25 cellular contexts compared by ENCODE assay signal in the genomic region with DNA sequence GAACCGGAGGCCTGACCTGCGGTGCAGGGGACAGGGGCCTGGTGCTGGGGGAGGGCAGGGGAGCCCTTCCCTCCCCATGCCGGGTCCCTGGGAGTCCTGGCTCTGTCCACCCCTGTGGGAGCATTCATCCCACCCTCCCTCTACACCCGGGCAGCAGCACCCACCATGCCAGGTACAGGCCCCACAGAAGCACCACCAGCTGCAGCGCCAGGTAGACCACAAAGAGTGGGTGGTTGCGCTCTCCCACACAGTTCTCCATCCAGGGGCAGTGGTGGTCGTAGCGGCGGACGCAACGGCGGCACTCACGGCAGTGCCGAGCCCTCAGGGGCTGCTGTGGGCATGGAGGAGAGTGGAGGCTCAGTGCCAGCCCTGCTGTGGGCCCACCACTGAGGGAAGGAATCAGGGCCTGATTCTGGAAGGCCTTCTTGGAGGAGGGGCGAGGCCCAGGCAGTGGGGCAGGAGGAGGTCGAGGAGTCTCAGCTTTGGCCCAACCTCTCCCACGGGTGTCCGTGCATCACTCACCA. TPM values are rescaled to one million over a fixed set of nuclear protein-coding genes. Genes with fewer than 3 reads are reported as not detected.
A peak's percentile ranks its signal among the peaks of the same experiment; 100 is the strongest.
DNase-seq lines count a peak whose midpoint lies in the region; ATAC-seq and TF ChIP-seq lines count a peak whose summit lies in the region.
"Had no signal": no experiment of that assay in that cellular context is flagged by ENCODE, and none has a peak within 500 bp of the region (broad histone marks: within the 10 kb centered on the region; RNA-seq: fewer than 3 reads in every experiment).

No MANE protein-coding gene starts in this region.

- H3K4me1 ChIP-seq in HCT116 (ENCODE audit: control insufficient read depth in 1 of 2, insufficient read depth in 2 of 2, low read length in 2 of 2), result peaks cover 9 to 28% of the 10 kb centered on the region in 2 experiments

- no peak for DNase-seq in activated T-cell treated with anti-CD3 and anti-CD28 coated beads, Interleukin-2, amount 50 U/mL, for 72 hours
- no peak for DNase-seq in activated T-cell treated with anti-CD3 and anti-CD28 coated beads, Interleukin-2, amount 50 U/mL, for 1 hour
- no peak for DNase-seq in HCT116 (ENCODE audit: low read depth, low spot score)
- no peak for DNase-seq in activated T-helper 2 cell treated with anti-CD3 and anti-CD28 coated beads, Interferon-gamma antibody, Interleukin-2, Interleukin-4, amounts not matched to agents 10 μg/mL and 5 μg/mL and 100 μg/mL, durations not matched to agents 14 hours and 24 hours and 36 hours (ENCODE audit: low spot score)
- peak; percentile 72 for DNase-seq in posterior vena cava (ENCODE audit: low spot score)
- no peak for DNase-seq in activated CD8-positive, alpha-beta T cell treated with anti-CD3 and anti-CD28 coated beads for 36 hours
- no peak for DNase-seq in effector CD4-positive, alpha-beta T cell
- DNase-seq: activated CD4-positive, alpha-beta T cell treated with anti-CD3 and anti-CD28 coated beads for 4 hours; activated gamma-delta T cell; DMS79; GDM1; hippocampal formation; immature natural killer cell; mesenchymal stem cell; NCI-H1105; NCI-H2029 treated with DMSO at 0.1 percent for 48 hours; NCI-H2227 treated with DMSO at 0.1 percent for 48 hours; NCI-H526 treated with DMSO at 0.1 percent for 48 hours; SJCRH30; trophoblast cell had no signal

- H3K4me3 Mint-ChIP-seq in activated T-cell treated with anti-CD3 and anti-CD28 coated beads, Interleukin-2, amount 50 U/mL, for 72 hours, result peak overlapping the region; percentile 88 to 98
- peak overlapping the region; percentile 13 for H3K4me3 Mint-ChIP-seq in activated T-helper 2 cell treated with anti-CD3 and anti-CD28 coated beads, Interferon-gamma antibody, Interleukin-2, Interleukin-4, amounts not matched to agents 10 μg/mL and 5 μg/mL and 100 μg/mL, durations not matched to agents 14 hours and 24 hours and 36 hours (ENCODE audit: low read depth)
- no peak overlapping the region for H3K4me3 Mint-ChIP-seq in activated CD8-positive, alpha-beta T cell treated with anti-CD3 and anti-CD28 coated beads for 36 hours

- H3K4me1 Mint-ChIP-seq in activated T-cell treated with anti-CD3 and anti-CD28 coated beads, Interleukin-2, amount 50 U/mL, for 72 hours (ENCODE audit: low read depth), result peaks cover 42% of the 10 kb centered on the region
- peaks cover 32% of the 10 kb centered on the region for H3K4me1 Mint-ChIP-seq in activated T-helper 2 cell treated with anti-CD3 and anti-CD28 coated beads, Interferon-gamma antibody, Interleukin-2, Interleukin-4, amounts not matched to agents 10 μg/mL and 5 μg/mL and 100 μg/mL, durations not matched to agents 14 hours and 24 hours and 36 hours (ENCODE audit: low read depth)
- H3K4me1 Mint-ChIP-seq in activated CD8-positive, alpha-beta T cell treated with anti-CD3 and anti-CD28 coated beads for 36 hours (ENCODE audit: low read depth), result peaks cover 31% of the 10 kb centered on the region

- no peaks in the 10 kb centered on the region for H3K9me2 ChIP-seq in HCT116 (ENCODE audit: insufficient read depth)

- H3K27me3 ChIP-seq in HCT116 (ENCODE audit: insufficient read depth, low read length), result no peaks in the 10 kb centered on the region
- H3K27me3 ChIP-seq: BLaER1 treated with 17β-estradiol and CSF1 and Interleukin-3, amounts not matched to agents 10 nM and 100 nM; gastroesophageal sphincter; SJCRH30 had no signal

- 0 out of 2 replicates have a peak overlapping the region, but pooled peaks have one; percentile 62 for H3K27ac ChIP-seq in HCT116 (ENCODE audit: low read depth, low read length)
- H3K27ac ChIP-seq: SJCRH30 had no signal

- H3K4me3 ChIP-seq in HCT116 (replicated peaks in 1 of 2; ENCODE audit: low read depth in 1 of 2, low read length in 2 of 2), result no peak overlapping the region
- H3K4me3 ChIP-seq: BLaER1 treated with 17β-estradiol and CSF1 and Interleukin-3, amounts not matched to agents 10 nM and 100 nM; gastroesophageal sphincter; SJCRH30; skin epidermis had no signal

- H2AFZ ChIP-seq in HCT116 (ENCODE audit: low read depth, low read length, poor library complexity, severe bottlenecking), result no peak overlapping the region

- RAD21 ChIA-PET in HCT116 (lab: Charles Lee; ENCODE audit: low non-redundant PET in 1 of 2, low total read pairs in 2 of 2, uncharacterized antibody in 2 of 2, unreplicated experiment in 2 of 2), result no interaction called here

- no TSS peak for BruUV-seq in HCT116 (replicated peaks; lab: Mats Ljungman, UMichigan)

- no peak for TF ChIP-seq RAD21 in HCT116 (IDR thresholded peaks at IDR 0.05; ENCODE audit: low read depth)

- peaks cover 0 to 3% of the 10 kb centered on the region in 2 experiments; a peak in 1 of 4 replicates for H3K36me3 ChIP-seq in HCT116 (ENCODE audit: control insufficient read depth in 1 of 2, insufficient read depth in 2 of 2, low read length in 2 of 2)

- intact Hi-C loops in HCT116 (cut with micrococcal nuclease), result no loop called here
- intact Hi-C loops in activated T-helper 2 cell treated with anti-CD3 and anti-CD28 coated beads, Interferon-gamma antibody, Interleukin-2, Interleukin-4, amounts not matched to agents 10 μg/mL and 5 μg/mL and 100 μg/mL, durations not matched to agents 14 hours and 24 hours and 36 hours (cut with micrococcal nuclease), result loop anchor here (10.0 kb wide), 1 partner anchor 167 kb away; the partner anchor contains the start of gene SPTAN1
- intact Hi-C loops in posterior vena cava (cut with DNase I), result no loop called here
- intact Hi-C loops in activated CD8-positive, alpha-beta T cell treated with anti-CD3 and anti-CD28 coated beads for 36 hours (cut with micrococcal nuclease), result no loop called here

- H3K27ac Mint-ChIP-seq in activated T-cell treated with anti-CD3 and anti-CD28 coated beads, Interleukin-2, amount 50 U/mL, for 72 hours, result no peak overlapping the region
- no peak overlapping the region for H3K27ac Mint-ChIP-seq in activated T-helper 2 cell treated with anti-CD3 and anti-CD28 coated beads, Interferon-gamma antibody, Interleukin-2, Interleukin-4, amounts not matched to agents 10 μg/mL and 5 μg/mL and 100 μg/mL, durations not matched to agents 14 hours and 24 hours and 36 hours
- no peak overlapping the region for H3K27ac Mint-ChIP-seq in activated CD8-positive, alpha-beta T cell treated with anti-CD3 and anti-CD28 coated beads for 36 hours

- H3K9ac ChIP-seq in HCT116 (ENCODE audit: low read length), result no peak overlapping the region

- TF ChIP-seq CTCF in HCT116 (IDR thresholded peaks at IDR 0.05 in 2 of 3, conservative IDR thresholded peaks at IDR 0.05 in 1 of 3; ENCODE audit: borderline replicate concordance in 1 of 3, insufficient read depth in 1 of 3, low read depth in 2 of 3, low read length in 2 of 3), result no peak
- TF ChIP-seq CTCF in activated CD8-positive, alpha-beta T cell treated with anti-CD3 and anti-CD28 coated beads for 36 hours (IDR thresholded peaks at IDR 0.05), result no peak

- H3K4me2 ChIP-seq in HCT116 (ENCODE audit: low read length), result no peak overlapping the region

- no peaks in the 10 kb centered on the region for H3K27me3 Mint-ChIP-seq in activated T-cell treated with anti-CD3 and anti-CD28 coated beads, Interleukin-2, amount 50 U/mL, for 72 hours (ENCODE audit: low read depth)
- H3K27me3 Mint-ChIP-seq in activated T-helper 2 cell treated with anti-CD3 and anti-CD28 coated beads, Interferon-gamma antibody, Interleukin-2, Interleukin-4, amounts not matched to agents 10 μg/mL and 5 μg/mL and 100 μg/mL, durations not matched to agents 14 hours and 24 hours and 36 hours (ENCODE audit: low read depth), result no peaks in the 10 kb centered on the region
- no peaks in the 10 kb centered on the region for H3K27me3 Mint-ChIP-seq in activated CD8-positive, alpha-beta T cell treated with anti-CD3 and anti-CD28 coated beads for 36 hours

- no peaks in the 10 kb centered on the region for H3K9me3 ChIP-seq in HCT116 (ENCODE audit: control insufficient read depth in 1 of 2, insufficient read depth in 1 of 2, low read depth in 1 of 2, low read length in 2 of 2)
- H3K9me3 ChIP-seq: BLaER1 treated with 17β-estradiol and CSF1 and Interleukin-3, amounts not matched to agents 10 nM and 100 nM; gastroesophageal sphincter; SJCRH30 had no signal

- POLR2A ChIA-PET in HCT116 (lab: Charles Lee), result no interaction called here
- POLR2A ChIA-PET in activated CD8-positive, alpha-beta T cell treated with anti-CD3 and anti-CD28 coated beads for 36 hours (lab: Charles Lee), result interaction anchor here (1.0 to 1.4 kb wide), 2 partner anchors 25 to 37 kb away, joined by 3 to 4 read pairs; no protein-coding TSS in a partner anchor

- H3K9me3 Mint-ChIP-seq in activated T-cell treated with anti-CD3 and anti-CD28 coated beads, Interleukin-2, amount 50 U/mL, for 72 hours, result no peaks in the 10 kb centered on the region
- H3K9me3 Mint-ChIP-seq in activated T-helper 2 cell treated with anti-CD3 and anti-CD28 coated beads, Interferon-gamma antibody, Interleukin-2, Interleukin-4, amounts not matched to agents 10 μg/mL and 5 μg/mL and 100 μg/mL, durations not matched to agents 14 hours and 24 hours and 36 hours, result no peaks in the 10 kb centered on the region
- H3K9me3 Mint-ChIP-seq in activated CD8-positive, alpha-beta T cell treated with anti-CD3 and anti-CD28 coated beads for 36 hours, result no peaks in the 10 kb centered on the region
- H3K9me3 Mint-ChIP-seq: immature natural killer cell had no signal

- H3K36me3 Mint-ChIP-seq in activated T-cell treated with anti-CD3 and anti-CD28 coated beads, Interleukin-2, amount 50 U/mL, for 72 hours (ENCODE audit: insufficient read depth in 2 of 2), result peaks cover 2 to 3% of the 10 kb centered on the region in 2 donors
- H3K36me3 Mint-ChIP-seq in activated T-helper 2 cell treated with anti-CD3 and anti-CD28 coated beads, Interferon-gamma antibody, Interleukin-2, Interleukin-4, amounts not matched to agents 10 μg/mL and 5 μg/mL and 100 μg/mL, durations not matched to agents 14 hours and 24 hours and 36 hours (ENCODE audit: low read depth), result peaks cover 26% of the 10 kb centered on the region
- H3K36me3 Mint-ChIP-seq in activated CD8-positive, alpha-beta T cell treated with anti-CD3 and anti-CD28 coated beads for 36 hours (ENCODE audit: low read depth), result peaks cover 2% of the 10 kb centered on the region
- H3K36me3 Mint-ChIP-seq: immature natural killer cell had no signal

- no peaks in the 10 kb centered on the region for H4K20me1 ChIP-seq in HCT116 (ENCODE audit: insufficient read depth)
- H4K20me1 ChIP-seq: BLaER1 treated with 17β-estradiol and CSF1 and Interleukin-3, amounts not matched to agents 10 nM and 100 nM had no signal

- peaks cover 9% of the 10 kb centered on the region; the same call in 1 of the 2 replicates for H3K79me2 ChIP-seq in HCT116 (ENCODE audit: insufficient read depth, low read length)

- ATAC-seq in activated T-cell treated with anti-CD3 and anti-CD28 coated beads, Interleukin-2, amount 50 U/mL, for 72 hours (replicated peaks in 1 of 2), result no peak
- ATAC-seq in HCT116 (no peak), GM18868 (IDR thresholded peaks at IDR 0.05; ENCODE audit: unreplicated experiment) (no peak)
- ATAC-seq in activated CD8-positive, alpha-beta T cell treated with anti-CD3 and anti-CD28 coated beads for 36 hours, result no peak
- ATAC-seq: gastroesophageal sphincter, Panc1 had no signal

- no peak for TF ChIP-seq POLR2A in HCT116 (IDR thresholded peaks at IDR 0.05; ENCODE audit: borderline replicate concordance, extremely low read depth, insufficient read depth, insufficient read length)

- CTCF ChIA-PET in HCT116 (lab: Charles Lee), result no interaction called here
- CTCF ChIA-PET in activated CD8-positive, alpha-beta T cell treated with anti-CD3 and anti-CD28 coated beads for 36 hours (lab: Charles Lee), result no interaction called here

RNA-seq across cellular contexts. Expression of gene ZDHHC12, which starts 2.4 kb away (rescaled TPM):
- total RNA-seq in activated T-cell treated with anti-CD3 and anti-CD28 coated beads, Interleukin-2, amount 50 U/mL, for 72 hours, result 10 to 100 TPM; 48.7 to 53.7 TPM
- 57.6 TPM for total RNA-seq in HCT116 (2021; ENCODE audit: unreplicated experiment)
- polyA plus RNA-seq in HCT116 (2012), result 86.3 and 86.6 TPM in 2 replicates
- total RNA-seq in activated T-helper 2 cell treated with anti-CD3 and anti-CD28 coated beads, Interferon-gamma antibody, Interleukin-2, Interleukin-4, amounts not matched to agents 10 μg/mL and 5 μg/mL and 100 μg/mL, durations not matched to agents 14 hours and 24 hours and 36 hours, result 51.7 and 53.2 TPM in 2 replicates
- 1 to 10 TPM; 8.3 to 8.6 TPM for total RNA-seq in posterior vena cava
- total RNA-seq in activated CD8-positive, alpha-beta T cell treated with anti-CD3 and anti-CD28 coated beads for 36 hours, result 10 to 100 TPM; 44.9 to 48.7 TPM

RNA-seq across cellular contexts. Expression of gene PKN3, which starts 19.2 kb away (rescaled TPM):
- 10 to 100 TPM; 11.6 to 22.9 TPM for total RNA-seq in activated T-cell treated with anti-CD3 and anti-CD28 coated beads, Interleukin-2, amount 50 U/mL, for 72 hours
- total RNA-seq in HCT116 (2021; ENCODE audit: unreplicated experiment) (37.9 TPM), posterior vena cava (10 to 100 TPM in 1 of 2 donors, 1 to 10 TPM in 1; 8.8 to 11.4 TPM)
- 30.1 and 34.1 TPM in 2 replicates for polyA plus RNA-seq in HCT116 (2012)
- total RNA-seq in activated T-helper 2 cell treated with anti-CD3 and anti-CD28 coated beads, Interferon-gamma antibody, Interleukin-2, Interleukin-4, amounts not matched to agents 10 μg/mL and 5 μg/mL and 100 μg/mL, durations not matched to agents 14 hours and 24 hours and 36 hours, result 25.4 and 28.0 TPM in 2 replicates
- total RNA-seq in activated CD8-positive, alpha-beta T cell treated with anti-CD3 and anti-CD28 coated beads for 36 hours, result 10 to 100 TPM in 1 of 2 experiments, 1 to 10 TPM in 1; 9.3 to 10.7 TPM

RNA-seq across cellular contexts. Expression of gene SET, which starts 32.5 kb away (rescaled TPM):
- 100 to 1,000 TPM; 448 to 582 TPM for total RNA-seq in activated T-cell treated with anti-CD3 and anti-CD28 coated beads, Interleukin-2, amount 50 U/mL, for 72 hours
- total RNA-seq in HCT116 (2021; ENCODE audit: unreplicated experiment), result 595 TPM
- polyA plus RNA-seq in HCT116 (2012), result 271 and 320 TPM in 2 replicates
- total RNA-seq in activated T-helper 2 cell treated with anti-CD3 and anti-CD28 coated beads, Interferon-gamma antibody, Interleukin-2, Interleukin-4, amounts not matched to agents 10 μg/mL and 5 μg/mL and 100 μg/mL, durations not matched to agents 14 hours and 24 hours and 36 hours, result 749 and 756 TPM in 2 replicates
- total RNA-seq in posterior vena cava, result 100 to 1,000 TPM; 189 to 240 TPM
- 100 to 1,000 TPM; 749 to 755 TPM for total RNA-seq in activated CD8-positive, alpha-beta T cell treated with anti-CD3 and anti-CD28 coated beads for 36 hours

RNA-seq across cellular contexts. Expression of gene ZER1, which starts 50.2 kb away (rescaled TPM):
- 10 to 100 TPM; 30.6 to 32.6 TPM for total RNA-seq in activated T-cell treated with anti-CD3 and anti-CD28 coated beads, Interleukin-2, amount 50 U/mL, for 72 hours
- total RNA-seq in HCT116 (2021; ENCODE audit: unreplicated experiment), result 18.0 TPM
- 18.5 and 18.7 TPM in 2 replicates for polyA plus RNA-seq in HCT116 (2012)
- total RNA-seq in activated T-helper 2 cell treated with anti-CD3 and anti-CD28 coated beads, Interferon-gamma antibody, Interleukin-2, Interleukin-4, amounts not matched to agents 10 μg/mL and 5 μg/mL and 100 μg/mL, durations not matched to agents 14 hours and 24 hours and 36 hours, result 18.6 and 18.7 TPM in 2 replicates
- total RNA-seq in posterior vena cava, result 10 to 100 TPM; 28.1 to 28.9 TPM
- total RNA-seq in activated CD8-positive, alpha-beta T cell treated with anti-CD3 and anti-CD28 coated beads for 36 hours, result 10 to 100 TPM; 14.9 to 17.8 TPM
